In the genomic region with DNA sequence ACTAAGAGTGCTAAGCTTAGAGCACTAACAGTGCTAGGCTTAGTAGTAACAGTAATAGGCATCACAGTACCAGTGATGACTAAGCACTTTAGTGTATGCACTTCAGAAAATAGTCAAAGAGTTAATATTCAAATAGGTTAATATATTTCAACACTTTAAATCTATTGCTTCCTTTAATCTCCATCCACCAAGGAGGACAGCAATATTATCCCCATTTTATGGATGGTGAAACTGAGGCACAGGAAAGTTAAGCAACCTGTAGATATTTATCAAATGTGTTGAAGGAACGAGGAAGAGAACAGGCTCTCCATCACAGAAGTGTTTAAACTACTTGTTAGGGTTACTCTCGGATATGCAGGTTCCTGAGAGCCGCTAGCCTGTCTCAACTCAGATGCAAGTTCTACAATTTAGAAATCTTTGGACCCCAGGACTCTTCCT, we compare ENCODE assay signal across 18 cellular contexts.
DNase-seq lines count a peak whose midpoint lies in the region; ATAC-seq, FAIRE-seq and TF ChIP-seq lines count a peak whose summit lies in the region.
"Had no signal": no experiment of that assay in that cellular context is flagged by ENCODE, and none has a peak within 500 bp of the region (broad histone marks: within the 10 kb centered on the region; RNA-seq: fewer than 3 reads in every experiment).

No MANE protein-coding gene starts in this region.

- DNase-seq in right cardiac atrium (no peak), Right ventricle myocardium inferior (ENCODE audit: missing footprints) (no peak), HepG2 (ENCODE audit: low spot score) (no peak), psoas muscle (no peak), Kasumi-1 (lab: John Stamatoyannopoulos, UW) (no peak)
- DNase-seq in activated CD4-positive, alpha-beta T cell treated with anti-CD3 and anti-CD28 coated beads for 48 hours, result no peak
- DNase-seq: C1 segment of cervical spinal cord, Karpas-422, MG63, NCI-H1048, NCI-H2171, SHP77, SK-N-SH had no signal

- no peak overlapping the region for H3K4me3 ChIP-seq in right cardiac atrium (ENCODE audit: low read length)
- no peak overlapping the region for H3K4me3 ChIP-seq in HepG2 (replicated peaks in 1 of 3; ENCODE audit: insufficient read depth in 1 of 3, low read depth in 2 of 3, low read length in 3 of 3)
- H3K4me3 ChIP-seq in psoas muscle, result no peak overlapping the region
- H3K4me3 ChIP-seq: MG63, Peyer's patch had no signal

- H3K36me3 ChIP-seq in HepG2 (replicated peaks in 1 of 2; ENCODE audit: control insufficient read depth in 1 of 2, insufficient read depth in 2 of 2, low read length in 2 of 2) (no peaks in the 10 kb centered on the region), psoas muscle (ENCODE audit: insufficient read depth in 1 of 2, low read depth in 1 of 2) (no peaks in the 10 kb centered on the region)
- H3K36me3 ChIP-seq: MG63, Peyer's patch had no signal

- no peaks in the 10 kb centered on the region for H3K79me2 ChIP-seq in HepG2 (ENCODE audit: insufficient read depth, low read length)

- no peak for ATAC-seq in right cardiac atrium
- ATAC-seq in Right ventricle myocardium inferior, result no peak
- ATAC-seq in HepG2, result no peak
- ATAC-seq in psoas muscle, result no peak
- ATAC-seq in GM18502 (IDR thresholded peaks at IDR 0.05; ENCODE audit: poor library complexity, unreplicated experiment), result no peak

- POLR2A ChIA-PET in HepG2 (lab: Yijun Ruan, JAX), result no interaction called here

- no peaks in the 10 kb centered on the region for H3K27me3 ChIP-seq in right cardiac atrium (ENCODE audit: control insufficient read depth, insufficient read depth)
- H3K27me3 ChIP-seq in HepG2 (ENCODE audit: control insufficient read depth in 1 of 2, insufficient read depth in 2 of 2, low read length in 2 of 2), result peaks cover 0 to 4% of the 10 kb centered on the region in 2 experiments; a peak in 1 of 5 replicates
- no peaks in the 10 kb centered on the region for H3K27me3 ChIP-seq in psoas muscle (ENCODE audit: insufficient read depth in 3 of 3, low read length in 2 of 3)
- H3K27me3 ChIP-seq: MG63, Peyer's patch had no signal

- no peak overlapping the region for H3K4me2 ChIP-seq in HepG2 (ENCODE audit: low read depth, low read length)
- H3K4me2 ChIP-seq: SK-N-SH had no signal

- no peak overlapping the region for H2AFZ ChIP-seq in HepG2 (ENCODE audit: low read length)

- TF ChIP-seq CTCF in HepG2 (CRISPR knock-in tag; IDR thresholded peaks at IDR 0.05) (no peak), psoas muscle (IDR thresholded peaks at IDR 0.05) (no peak)

- no peak for TF ChIP-seq POLR2A in HepG2 (IDR thresholded peaks at IDR 0.05; ENCODE audit: insufficient read depth in 1 of 2, low read depth in 2 of 2, low read length in 2 of 2)

- CTCF ChIA-PET in HepG2 (lab: Yijun Ruan, JAX; ENCODE audit: low intra/inter-chr PET ratio, low total read pairs), result no interaction called here

- peak overlapping the region; percentile 57 for H3K27ac ChIP-seq in right cardiac atrium (ENCODE audit: low read length)
- no peak overlapping the region for H3K27ac ChIP-seq in HepG2 (ENCODE audit: extremely low read length, insufficient read depth, low read length)
- H3K27ac ChIP-seq in psoas muscle, result peak overlapping the region; percentile 30

- in situ Hi-C loops in HepG2 (cut with HindIII; ENCODE audit: extremely low pct_ligation_motif_present, low pct_unique_long_range_greater_than_20kb), result no loop called here

- no peak overlapping the region for H3K9ac ChIP-seq in HepG2 (ENCODE audit: insufficient read depth, low read depth, low read length)
- H3K9ac ChIP-seq: SK-N-SH had no signal

- intact Hi-C loops in right cardiac atrium (cut with DNase I) (no loop called here), Right ventricle myocardium inferior (cut with DNase I) (no loop called here), HepG2 (cut with micrococcal nuclease; ENCODE audit: unreplicated experiment) (no loop called here), psoas muscle (cut with DNase I) (no loop called here)

- TF ChIP-seq EP300 in HepG2 (IDR thresholded peaks at IDR 0.05; ENCODE audit: low read depth in 2 of 2, low read length in 2 of 2), result no peak
- no peak for TF ChIP-seq EP300 in HepG2 (CRISPR knock-in tag; IDR thresholded peaks at IDR 0.05; ENCODE audit: borderline replicate concordance)

- no TSS peak for BruUV-seq in HepG2 (replicated peaks; lab: Mats Ljungman, UMichigan)

- H4K20me1 ChIP-seq in HepG2 (ENCODE audit: insufficient read depth, low read length), result no peaks in the 10 kb centered on the region

- no peaks in the 10 kb centered on the region for H3K9me3 ChIP-seq in right cardiac atrium (ENCODE audit: control insufficient read depth, low read length)
- H3K9me3 ChIP-seq in HepG2 (ENCODE audit: low read length), result no peaks in the 10 kb centered on the region
- H3K9me3 ChIP-seq in psoas muscle, result no peaks in the 10 kb centered on the region
- H3K9me3 ChIP-seq: MG63, Peyer's patch, SK-N-SH had no signal

- TF ChIP-seq RAD21 in HepG2 (CRISPR knock-in tag; IDR thresholded peaks at IDR 0.05), result no peak

- WGBS in right cardiac atrium, result 88% methylated on average over 3 of the region's 3 CpGs
- 11% methylated on average over 3 of the region's 3 CpGs for WGBS in HepG2 (ENCODE audit: low lambda C conversion rate)
- 92 to 95% (median 94%) methylated on average over 3 of the region's 3 CpGs for WGBS in psoas muscle, 3 donors

- peaks cover 4% of the 10 kb centered on the region for H3K4me1 ChIP-seq in right cardiac atrium (ENCODE audit: control insufficient read depth, insufficient read depth, low read length)
- no peaks in the 10 kb centered on the region; the same call in 1 of the 2 replicates for H3K4me1 ChIP-seq in HepG2 (ENCODE audit: insufficient read depth, low read length)
- peaks cover 30% of the 10 kb centered on the region for H3K4me1 ChIP-seq in psoas muscle

- no peak for FAIRE-seq in HepG2 (lab: Jason Lieb, UNC)
- FAIRE-seq: D721Med, GM12891, GM18507 had no signal

TF ChIP-seq in HepG2, 621 proteins besides CTCF, POLR2A, EP300 and RAD21:
- TF ChIP-seq MTF1 (CRISPR knock-in tag; IDR thresholded peaks at IDR 0.05) (no peak), ZNF773 (CRISPR knock-in tag; IDR thresholded peaks at IDR 0.05; ENCODE audit: borderline replicate concordance) (no peak), MAFK (conservative IDR thresholded peaks at IDR 0.05 in 1 of 2, IDR thresholded peaks at IDR 0.05 in 1 of 2; ENCODE audit: low read length in 2 of 2) (peak in 1 of 2 experiments; percentile 49; a peak in 3 of 4 replicates), KDM4B (CRISPR knock-in tag; IDR thresholded peaks at IDR 0.05) (no peak), ZNF720 (CRISPR knock-in tag; IDR thresholded peaks at IDR 0.05) (no peak), ZNF629 (CRISPR knock-in tag; conservative IDR thresholded peaks at IDR 0.05) (peak; percentile 53; the same call in 1 of the 2 replicates), HDAC6 (IDR thresholded peaks at IDR 0.05; ENCODE audit: low read depth, low read length) (no peak), KMT2B (CRISPR knock-in tag; IDR thresholded peaks at IDR 0.05) (no peak)
- TF ChIP-seq, protein P1, sequence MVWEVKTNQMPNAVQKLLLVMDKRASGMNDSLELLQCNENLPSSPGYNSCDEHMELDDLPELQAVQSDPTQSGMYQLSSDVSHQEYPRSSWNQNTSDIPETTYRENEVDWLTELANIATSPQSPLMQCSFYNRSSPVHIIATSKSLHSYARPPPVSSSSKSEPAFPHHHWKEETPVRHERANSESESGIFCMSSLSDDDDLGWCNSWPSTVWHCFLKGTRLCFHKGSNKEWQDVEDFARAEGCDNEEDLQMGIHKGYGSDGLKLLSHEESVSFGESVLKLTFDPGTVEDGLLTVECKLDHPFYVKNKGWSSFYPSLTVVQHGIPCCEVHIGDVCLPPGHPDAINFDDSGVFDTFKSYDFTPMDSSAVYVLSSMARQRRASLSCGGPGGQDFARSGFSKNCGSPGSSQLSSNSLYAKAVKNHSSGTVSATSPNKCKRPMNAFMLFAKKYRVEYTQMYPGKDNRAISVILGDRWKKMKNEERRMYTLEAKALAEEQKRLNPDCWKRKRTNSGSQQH (CRISPR knock-in tag; IDR thresholded peaks at IDR 0.05; ENCODE audit: low read depth), result no peak
TF ChIP-seq in HepG2: peak in this region for 2.
